Comparison of ENCODE assay signal across 1 cellular context in genomic region chr12:109277899-109278762, GRCh38.
TF ChIP-seq lines count a peak whose summit lies in the region.

No MANE protein-coding gene starts in this region.

TF ChIP-seq in HepG2, 621 proteins besides CTCF, POLR2A, EP300 and RAD21 (continued from another document and continues in another):
- peak; percentile 67; the same call in 1 of the 2 replicates for TF ChIP-seq DMAP1 (CRISPR knock-in tag; IDR thresholded peaks at IDR 0.05)
- no peak for TF ChIP-seq ZNF354B (CRISPR knock-in tag; IDR thresholded peaks at IDR 0.05)
- no peak; the same call in 1 of the 2 replicates for TF ChIP-seq ZNF274 (CRISPR knock-in tag; IDR thresholded peaks at IDR 0.05)
- no peak for TF ChIP-seq ZC3H4 (CRISPR knock-in tag; IDR thresholded peaks at IDR 0.05; ENCODE audit: borderline replicate concordance)
- TF ChIP-seq ZFX (CRISPR knock-in tag; IDR thresholded peaks at IDR 0.05; ENCODE audit: low read depth), result no peak
- peak; percentile 99 for TF ChIP-seq CEBPB (IDR thresholded peaks at IDR 0.05; ENCODE audit: borderline replicate concordance, low read depth, low read length)
- TF ChIP-seq ZNF276 (CRISPR knock-in tag; IDR thresholded peaks at IDR 0.05; ENCODE audit: low read depth), result no peak
- TF ChIP-seq TOPORS (CRISPR knock-in tag; IDR thresholded peaks at IDR 0.05), result no peak
- TF ChIP-seq HBP1 (CRISPR knock-in tag; IDR thresholded peaks at IDR 0.05; ENCODE audit: low read depth), result no peak
- TF ChIP-seq SIX1 (CRISPR knock-in tag; IDR thresholded peaks at IDR 0.05; ENCODE audit: borderline replicate concordance), result peak; percentile 98
- TF ChIP-seq NFE2L1 (CRISPR knock-in tag; IDR thresholded peaks at IDR 0.05; ENCODE audit: borderline replicate concordance), result no peak
- TF ChIP-seq PTBP1 (IDR thresholded peaks at IDR 0.05; ENCODE audit: low read depth, low read length, poor library complexity, severe bottlenecking), result no peak
- no peak for TF ChIP-seq ZNF20 (CRISPR knock-in tag; IDR thresholded peaks at IDR 0.05)
- TF ChIP-seq ZNF264 (CRISPR knock-in tag; IDR thresholded peaks at IDR 0.05), result 0 out of 2 replicates have a peak, but pooled peaks have one; percentile 43
- no peak for TF ChIP-seq CBFB (CRISPR knock-in tag; IDR thresholded peaks at IDR 0.05)
- no peak for TF ChIP-seq ZNF724P (CRISPR knock-in tag; IDR thresholded peaks at IDR 0.05; ENCODE audit: borderline replicate concordance)
- no peak for TF ChIP-seq U2AF1 (optimal IDR thresholded peaks at IDR 0.05; ENCODE audit: low read depth, low read length)
- no peak for TF ChIP-seq KMT2A (CRISPR knock-in tag; IDR thresholded peaks at IDR 0.05)
- peak; percentile 26; the same call in 1 of the 2 replicates for TF ChIP-seq GATA4 (IDR thresholded peaks at IDR 0.05; ENCODE audit: borderline replicate concordance, low read depth)
- peak; percentile 90; the same call in 1 of the 2 replicates for TF ChIP-seq NCOR1 (IDR thresholded peaks at IDR 0.05; ENCODE audit: borderline replicate concordance, low read length)
- TF ChIP-seq MAX (IDR thresholded peaks at IDR 0.05), result peak; percentile 45
- TF ChIP-seq ZNF761 (CRISPR knock-in tag; conservative IDR thresholded peaks at IDR 0.05), result no peak
- TF ChIP-seq SMYD3 (CRISPR knock-in tag; IDR thresholded peaks at IDR 0.05), result 0 out of 2 replicates have a peak, but pooled peaks have one; percentile 26
- peak; percentile 85; the same call in 1 of the 2 replicates for TF ChIP-seq RCOR2 (CRISPR knock-in tag; IDR thresholded peaks at IDR 0.05)
- TF ChIP-seq ZSCAN25 (CRISPR knock-in tag; IDR thresholded peaks at IDR 0.05), result no peak
- no peak for TF ChIP-seq HCFC1 (IDR thresholded peaks at IDR 0.05; ENCODE audit: low read depth, low read length)
- TF ChIP-seq RERE (CRISPR knock-in tag; IDR thresholded peaks at IDR 0.05; ENCODE audit: low read depth), result peak; percentile 71; the same call in 1 of the 2 replicates
- TF ChIP-seq SOX6 (IDR thresholded peaks at IDR 0.05), result no peak
- TF ChIP-seq SOX6 (CRISPR knock-in tag; IDR thresholded peaks at IDR 0.05), result peak; percentile 99
- no peak for TF ChIP-seq POLR2AphosphoS5 (IDR thresholded peaks at IDR 0.05; ENCODE audit: low read depth, low read length)
- peak; percentile 93 for TF ChIP-seq ARID3A (IDR thresholded peaks at IDR 0.05; ENCODE audit: low read depth, low read length)
- TF ChIP-seq ZNF816 (CRISPR knock-in tag; IDR thresholded peaks at IDR 0.05; ENCODE audit: borderline replicate concordance), result no peak
- TF ChIP-seq HOXA9 (CRISPR knock-in tag; IDR thresholded peaks at IDR 0.05; ENCODE audit: borderline replicate concordance), result no peak
- TF ChIP-seq ZNF605 (CRISPR knock-in tag; IDR thresholded peaks at IDR 0.05), result 0 out of 2 replicates have a peak, but pooled peaks have one; percentile 37
- TF ChIP-seq CHD2 (IDR thresholded peaks at IDR 0.05; ENCODE audit: low read depth, low read length), result no peak
- TF ChIP-seq ZNF773 (CRISPR knock-in tag; IDR thresholded peaks at IDR 0.05; ENCODE audit: borderline replicate concordance), result no peak
- no peak for TF ChIP-seq ZNF563 (CRISPR knock-in tag; IDR thresholded peaks at IDR 0.05)
- TF ChIP-seq SNAI1 (CRISPR knock-in tag; IDR thresholded peaks at IDR 0.05; ENCODE audit: borderline replicate concordance), result no peak
- TF ChIP-seq ZNF17 (CRISPR knock-in tag; IDR thresholded peaks at IDR 0.05), result no peak
- no peak; the same call in 1 of the 2 replicates for TF ChIP-seq MEIS2 (CRISPR knock-in tag; IDR thresholded peaks at IDR 0.05)
- peak; percentile 99 for TF ChIP-seq SIX4 (CRISPR knock-in tag; IDR thresholded peaks at IDR 0.05)
- TF ChIP-seq ZNF83 (CRISPR knock-in tag; IDR thresholded peaks at IDR 0.05; ENCODE audit: borderline replicate concordance), result no peak
- no peak for TF ChIP-seq REL (CRISPR knock-in tag; conservative IDR thresholded peaks at IDR 0.05)
- no peak; the same call in 1 of the 2 replicates for TF ChIP-seq ZNF687 (CRISPR knock-in tag; IDR thresholded peaks at IDR 0.05)
- TF ChIP-seq ZNF292 (CRISPR knock-in tag; IDR thresholded peaks at IDR 0.05; ENCODE audit: borderline replicate concordance, low read depth), result peak; percentile 89; the same call in 1 of the 2 replicates
- no peak for TF ChIP-seq ZNF737 (CRISPR knock-in tag; IDR thresholded peaks at IDR 0.05; ENCODE audit: borderline replicate concordance)
- peak; percentile 73; the same call in 1 of the 2 replicates for TF ChIP-seq ZBTB21 (CRISPR knock-in tag; IDR thresholded peaks at IDR 0.05)
- no peak for TF ChIP-seq ZNF367 (CRISPR knock-in tag; IDR thresholded peaks at IDR 0.05; ENCODE audit: borderline replicate concordance)
- no peak for TF ChIP-seq ARHGAP35 (CRISPR knock-in tag; IDR thresholded peaks at IDR 0.05; ENCODE audit: borderline replicate concordance)
- no peak for TF ChIP-seq ZNF180 (CRISPR knock-in tag; IDR thresholded peaks at IDR 0.05; ENCODE audit: borderline replicate concordance, low read depth)
- TF ChIP-seq REPIN1 (CRISPR knock-in tag; IDR thresholded peaks at IDR 0.05; ENCODE audit: borderline replicate concordance, low read depth), result peak; percentile 48; the same call in 1 of the 2 replicates
- no peak for TF ChIP-seq BCLAF1 (IDR thresholded peaks at IDR 0.05)
- TF ChIP-seq U2AF2 (IDR thresholded peaks at IDR 0.05; ENCODE audit: low read depth, low read length), result no peak
- no peak for TF ChIP-seq EED (CRISPR knock-in tag; IDR thresholded peaks at IDR 0.05)
- no peak for TF ChIP-seq NFE2L2 (IDR thresholded peaks at IDR 0.05; ENCODE audit: low read length)
